Comparison of ENCODE assay signal across 13 cellular contexts in genomic region chr3:145900056-145900829, GRCh38.
DNase-seq lines count a peak whose midpoint lies in the region; ATAC-seq and TF ChIP-seq lines count a peak whose summit lies in the region.
"Had no signal": no experiment of that assay in that cellular context is flagged by ENCODE, and none has a peak within 500 bp of the region (broad histone marks: within the 10 kb centered on the region; RNA-seq: fewer than 3 reads in every experiment).

No MANE protein-coding gene starts in this region.

- H3K9me3 Mint-ChIP-seq in glutamatergic neuron (ENCODE audit: unreplicated experiment) = peaks cover 4% of the 10 kb centered on the region
- peaks cover 2% of the 10 kb centered on the region for H3K9me3 Mint-ChIP-seq in CD8-positive, alpha-beta T cell
- no peaks in the 10 kb centered on the region for H3K9me3 Mint-ChIP-seq in activated CD4-positive, alpha-beta T cell treated with anti-CD3 and anti-CD28 coated beads for 36 hours (ENCODE audit: low read depth)
- H3K9me3 Mint-ChIP-seq: neural crest cell had no signal

- H3K36me3 Mint-ChIP-seq in glutamatergic neuron (ENCODE audit: unreplicated experiment) = no peaks in the 10 kb centered on the region
- no peaks in the 10 kb centered on the region for H3K36me3 Mint-ChIP-seq in CD8-positive, alpha-beta T cell
- no peaks in the 10 kb centered on the region for H3K36me3 Mint-ChIP-seq in activated CD4-positive, alpha-beta T cell treated with anti-CD3 and anti-CD28 coated beads for 36 hours (ENCODE audit: low read depth)
- H3K36me3 Mint-ChIP-seq: stimulated activated naive B cell treated with anti-CD40 and anti-IgM and Interleukin-4, amounts not matched to agents 10 μg/mL and 1 μg/mL and 100 μg/mL, for 72 hours had no signal

- H3K27me3 ChIP-seq in CD8-positive, alpha-beta T cell (ENCODE audit: insufficient read depth, low read length) = no peaks in the 10 kb centered on the region

- CTCF ChIA-PET in CD8-positive, alpha-beta T cell (lab: Charles Lee) = no interaction called here
- CTCF ChIA-PET in activated CD4-positive, alpha-beta T cell treated with anti-CD3 and anti-CD28 coated beads for 36 hours (lab: Charles Lee) = no interaction called here

- DNase-seq in glutamatergic neuron = peak; percentile 42
- DNase-seq in CD8-positive, alpha-beta T cell = no peak
- DNase-seq in cardiac septum (ENCODE audit: low spot score) = no peak
- no peak for DNase-seq in foreskin fibroblast
- DNase-seq in activated CD4-positive, alpha-beta T cell treated with anti-CD3 and anti-CD28 coated beads for 36 hours = no peak
- DNase-seq: COR-L47; kidney; Right ventricle myocardium superior; stimulated activated naive B cell treated with anti-CD40 and anti-IgM and Interleukin-4, amounts not matched to agents 10 μg/mL and 1 μg/mL and 100 μg/mL, for 72 hours had no signal

- H3K4me3 Mint-ChIP-seq in glutamatergic neuron (ENCODE audit: unreplicated experiment) = peak overlapping the region; percentile 14
- H3K4me3 Mint-ChIP-seq in CD8-positive, alpha-beta T cell = no peak overlapping the region
- H3K4me3 Mint-ChIP-seq in activated CD4-positive, alpha-beta T cell treated with anti-CD3 and anti-CD28 coated beads for 36 hours = no peak overlapping the region
- H3K4me3 Mint-ChIP-seq: neural crest cell; stimulated activated naive B cell treated with anti-CD40 and anti-IgM and Interleukin-4, amounts not matched to agents 10 μg/mL and 1 μg/mL and 100 μg/mL, for 72 hours had no signal

- intact Hi-C loops in CD8-positive, alpha-beta T cell (cut with DNase I, micrococcal nuclease) = no loop called here
- intact Hi-C loops in cardiac septum (cut with DNase I) = no loop called here
- intact Hi-C loops in activated CD4-positive, alpha-beta T cell treated with anti-CD3 and anti-CD28 coated beads for 36 hours (cut with DNase I, micrococcal nuclease) = no loop called here

- H3K4me1 Mint-ChIP-seq in glutamatergic neuron (ENCODE audit: low read depth, unreplicated experiment) = peaks cover 39% of the 10 kb centered on the region
- no peaks in the 10 kb centered on the region for H3K4me1 Mint-ChIP-seq in CD8-positive, alpha-beta T cell (ENCODE audit: low read depth)
- H3K4me1 Mint-ChIP-seq in activated CD4-positive, alpha-beta T cell treated with anti-CD3 and anti-CD28 coated beads for 36 hours = no peaks in the 10 kb centered on the region
- H3K4me1 Mint-ChIP-seq: stimulated activated naive B cell treated with anti-CD40 and anti-IgM and Interleukin-4, amounts not matched to agents 10 μg/mL and 1 μg/mL and 100 μg/mL, for 72 hours had no signal

- H3K4me1 ChIP-seq in CD8-positive, alpha-beta T cell (ENCODE audit: insufficient read depth, low read length) = no peaks in the 10 kb centered on the region

- H3K9me3 ChIP-seq in CD8-positive, alpha-beta T cell (ENCODE audit: low read length) = no peaks in the 10 kb centered on the region

- H3K27ac ChIP-seq in CD8-positive, alpha-beta T cell (ENCODE audit: low read depth, low read length) = no peak overlapping the region

- no peaks in the 10 kb centered on the region for H3K36me3 ChIP-seq in CD8-positive, alpha-beta T cell (ENCODE audit: insufficient read depth, low read length)

- no peak for TF ChIP-seq CTCF in glutamatergic neuron (IDR thresholded peaks at IDR 0.05; ENCODE audit: partially characterized antibody, unreplicated experiment)
- no peak for TF ChIP-seq CTCF in CD8-positive, alpha-beta T cell (IDR thresholded peaks at IDR 0.05)
- TF ChIP-seq CTCF in foreskin fibroblast (IDR thresholded peaks at IDR 0.05; ENCODE audit: low read depth, low read length) = no peak

- peaks cover 2% of the 10 kb centered on the region for H3K27me3 Mint-ChIP-seq in glutamatergic neuron (ENCODE audit: unreplicated experiment)
- no peaks in the 10 kb centered on the region for H3K27me3 Mint-ChIP-seq in CD8-positive, alpha-beta T cell (ENCODE audit: low read depth)
- H3K27me3 Mint-ChIP-seq in activated CD4-positive, alpha-beta T cell treated with anti-CD3 and anti-CD28 coated beads for 36 hours = no peaks in the 10 kb centered on the region
- H3K27me3 Mint-ChIP-seq: stimulated activated naive B cell treated with anti-CD40 and anti-IgM and Interleukin-4, amounts not matched to agents 10 μg/mL and 1 μg/mL and 100 μg/mL, for 72 hours had no signal

- ATAC-seq in GM19023 (IDR thresholded peaks at IDR 0.05; ENCODE audit: unreplicated experiment) (peak; percentile 84), GM21825 (IDR thresholded peaks at IDR 0.05; ENCODE audit: unreplicated experiment) (peak; percentile 81), HG03175 (IDR thresholded peaks at IDR 0.05; ENCODE audit: unreplicated experiment) (peak; percentile 80)
- no peak for ATAC-seq in CD8-positive, alpha-beta T cell
- no peak for ATAC-seq in activated CD4-positive, alpha-beta T cell treated with anti-CD3 and anti-CD28 coated beads for 36 hours

- peak overlapping the region; percentile 89 for H3K27ac Mint-ChIP-seq in glutamatergic neuron (ENCODE audit: unreplicated experiment)
- no peak overlapping the region for H3K27ac Mint-ChIP-seq in CD8-positive, alpha-beta T cell
- no peak overlapping the region for H3K27ac Mint-ChIP-seq in activated CD4-positive, alpha-beta T cell treated with anti-CD3 and anti-CD28 coated beads for 36 hours
- H3K27ac Mint-ChIP-seq: stimulated activated naive B cell treated with anti-CD40 and anti-IgM and Interleukin-4, amounts not matched to agents 10 μg/mL and 1 μg/mL and 100 μg/mL, for 72 hours had no signal

- POLR2A ChIA-PET in CD8-positive, alpha-beta T cell (lab: Charles Lee) = no interaction called here
- POLR2A ChIA-PET in activated CD4-positive, alpha-beta T cell treated with anti-CD3 and anti-CD28 coated beads for 36 hours (lab: Charles Lee) = no interaction called here

- no peak overlapping the region for H3K4me3 ChIP-seq in CD8-positive, alpha-beta T cell (ENCODE audit: low read depth, low read length)
- no peak overlapping the region for H3K4me3 ChIP-seq in foreskin fibroblast (ENCODE audit: low read depth in 1 of 2, low read length in 2 of 2)

Comparison
In these comparisons a context has a peak if more than half of its experiments do, and no peak if none do; other contexts are left out.
1. ATAC-seq: peak in GM19023 (single experiment), GM21825 (single experiment) and HG03175 (single experiment); none in CD8-positive, alpha-beta T cell (single experiment) and activated CD4-positive, alpha-beta T cell treated with anti-CD3 and anti-CD28 coated beads for 36 hours (single experiment).